Comparison of ENCODE assay signal across 9 cellular contexts in the genomic region with DNA sequence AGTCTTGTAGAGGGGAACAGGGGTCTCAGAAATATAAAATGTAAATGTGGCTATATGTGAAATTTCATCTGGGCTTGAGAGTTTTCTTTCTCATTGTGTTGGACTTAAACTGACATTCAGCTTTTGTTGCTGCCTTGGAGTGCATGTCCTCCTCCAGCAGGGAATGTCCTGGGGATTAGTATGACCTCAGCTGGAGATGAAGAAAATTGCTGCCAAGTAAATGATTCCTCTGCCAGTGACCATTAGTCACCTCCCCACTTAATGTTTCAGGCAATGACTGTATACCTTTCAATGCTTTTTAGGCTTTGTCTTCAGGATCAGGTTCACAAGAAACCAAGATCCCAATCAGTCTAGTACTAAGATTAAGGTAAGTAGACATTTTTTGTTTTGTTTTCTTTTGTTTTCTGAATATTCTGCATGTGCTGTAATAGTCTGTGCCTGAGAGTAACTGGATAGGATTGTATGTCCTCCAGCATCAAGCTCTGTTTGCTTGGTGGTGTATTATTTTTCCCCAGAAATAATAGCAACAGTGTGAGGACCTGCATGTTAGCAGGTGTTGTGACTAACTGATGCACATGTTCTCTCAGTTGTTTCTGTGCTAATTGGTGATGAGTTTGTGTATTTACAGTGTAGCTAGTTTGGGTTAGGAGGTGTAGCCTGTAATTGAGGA. TPM values are rescaled to one million over a fixed set of nuclear protein-coding genes. Genes with fewer than 3 reads are reported as not detected.
A peak's percentile ranks its signal among the peaks of the same experiment; 100 is the strongest.
DNase-seq lines count a peak whose midpoint lies in the region; ATAC-seq and TF ChIP-seq lines count a peak whose summit lies in the region.
"Had no signal": no experiment of that assay in that cellular context is flagged by ENCODE, and none has a peak within 500 bp of the region (broad histone marks: within the 10 kb centered on the region; RNA-seq: fewer than 3 reads in every experiment).

No MANE protein-coding gene starts in this region.

- CTCF ChIA-PET in activated naive CD4-positive, alpha-beta T cell treated with anti-CD3 and anti-CD28 coated beads for 36 hours (lab: Charles Lee) = interaction anchor here (1.5 kb wide), 1 partner anchor 130 kb away, joined by 5 read pairs; no protein-coding TSS in a partner anchor

- H3K9me3 ChIP-seq in CD4-positive, CD25-positive, alpha-beta regulatory T cell (ENCODE audit: control insufficient read depth in 2 of 2, low read length in 2 of 2) = no peaks in the 10 kb centered on the region
- H3K9me3 ChIP-seq in mesenchymal stem cell (ENCODE audit: control insufficient read depth, low read length) (no peaks in the 10 kb centered on the region), neuronal stem cell (replicated peaks in 1 of 2; ENCODE audit: control insufficient read depth in 2 of 2, insufficient read depth in 1 of 2, low read depth in 1 of 2, low read length in 2 of 2) (no peaks in the 10 kb centered on the region)

- no peak overlapping the region for H3K27ac ChIP-seq in CD4-positive, CD25-positive, alpha-beta regulatory T cell (ENCODE audit: insufficient read depth, low read length, poor library complexity, severe bottlenecking)
- peak overlapping the region; percentile 49 for H3K27ac ChIP-seq in mesenchymal stem cell (ENCODE audit: low read length, poor library complexity, severe bottlenecking)
- no peak overlapping the region for H3K27ac ChIP-seq in neuronal stem cell (replicated peaks; ENCODE audit: low read length)

- intact Hi-C loops in activated naive CD4-positive, alpha-beta T cell treated with anti-CD3 and anti-CD28 coated beads for 36 hours (cut with micrococcal nuclease) = no loop called here

- no peaks in the 10 kb centered on the region for H3K9me3 Mint-ChIP-seq in CD4-positive, CD25-positive, alpha-beta regulatory T cell
- no peaks in the 10 kb centered on the region for H3K9me3 Mint-ChIP-seq in activated naive CD4-positive, alpha-beta T cell treated with anti-CD3 and anti-CD28 coated beads for 36 hours
- H3K9me3 Mint-ChIP-seq: nephron progenitor cell had no signal

- peak overlapping the region; percentile 4 for H2BK5ac ChIP-seq in mesenchymal stem cell (ENCODE audit: low read depth, low read length, poor library complexity, severe bottlenecking)
- no peak overlapping the region for H2BK5ac ChIP-seq in neuronal stem cell (ENCODE audit: low read length)

- H3K4me3 ChIP-seq in CD4-positive, CD25-positive, alpha-beta regulatory T cell (ENCODE audit: low read depth, low read length) = no peak overlapping the region
- no peak overlapping the region for H3K4me3 ChIP-seq in mesenchymal stem cell (ENCODE audit: insufficient read depth in 1 of 2, low read depth in 1 of 2, low read length in 2 of 2)
- no peak overlapping the region for H3K4me3 ChIP-seq in neuronal stem cell (ENCODE audit: low read length in 2 of 2)

- H3K14ac ChIP-seq in mesenchymal stem cell (ENCODE audit: low read length in 2 of 2) (no peak overlapping the region), neuronal stem cell (ENCODE audit: low read length) (no peak overlapping the region)

- H2AFZ ChIP-seq in mesenchymal stem cell (ENCODE audit: low read depth, low read length) (no peak overlapping the region), neuronal stem cell (ENCODE audit: low read length) (no peak overlapping the region)

- ATAC-seq in CD4-positive, CD25-positive, alpha-beta regulatory T cell (ENCODE audit: low read depth in 2 of 2) = no peak

- H3K4ac ChIP-seq in mesenchymal stem cell (ENCODE audit: low read depth in 1 of 2, low read length in 2 of 2) (no peak overlapping the region), neuronal stem cell (ENCODE audit: low read length) (no peak overlapping the region)

- H4K8ac ChIP-seq in mesenchymal stem cell (ENCODE audit: low read length) (no peak overlapping the region), neuronal stem cell (ENCODE audit: low read depth, low read length) (no peak overlapping the region)

- TF ChIP-seq CTCF in GM20000 (IDR thresholded peaks at IDR 0.05; ENCODE audit: extremely low read depth, missing control alignments) = no peak

- H2BK12ac ChIP-seq in mesenchymal stem cell (ENCODE audit: low read length in 2 of 2) (no peak overlapping the region), neuronal stem cell (ENCODE audit: low read length) (no peak overlapping the region)

- H2BK15ac ChIP-seq in mesenchymal stem cell (ENCODE audit: low read depth, poor library complexity, severe bottlenecking) = no peak overlapping the region
- no peak overlapping the region for H2BK15ac ChIP-seq in neuronal stem cell (ENCODE audit: low read length)

- H2BK120ac ChIP-seq in mesenchymal stem cell (ENCODE audit: low read depth, low read length) (no peak overlapping the region), neuronal stem cell (ENCODE audit: low read depth, low read length) (no peak overlapping the region)

- H3K9ac ChIP-seq in mesenchymal stem cell (ENCODE audit: low read length) (peak overlapping the region; percentile 28), neuronal stem cell (ENCODE audit: low read depth, low read length, poor library complexity) (no peak overlapping the region)

- H3K4me2 ChIP-seq in mesenchymal stem cell (ENCODE audit: low read length, poor library complexity, severe bottlenecking) = no peak overlapping the region
- no peak overlapping the region for H3K4me2 ChIP-seq in neuronal stem cell (ENCODE audit: insufficient read depth, low read length, poor library complexity, severe bottlenecking)

- H4K91ac ChIP-seq in mesenchymal stem cell (ENCODE audit: low read length) (no peak overlapping the region), neuronal stem cell (ENCODE audit: low read depth, low read length, poor library complexity) (no peak overlapping the region)

- H3K4me3 Mint-ChIP-seq in CD4-positive, CD25-positive, alpha-beta regulatory T cell = no peak overlapping the region
- H3K4me3 Mint-ChIP-seq in activated naive CD4-positive, alpha-beta T cell treated with anti-CD3 and anti-CD28 coated beads for 36 hours = no peak overlapping the region
- H3K4me3 Mint-ChIP-seq: nephron progenitor cell had no signal

- H3K27me3 Mint-ChIP-seq in CD4-positive, CD25-positive, alpha-beta regulatory T cell = no peaks in the 10 kb centered on the region
- no peaks in the 10 kb centered on the region for H3K27me3 Mint-ChIP-seq in activated naive CD4-positive, alpha-beta T cell treated with anti-CD3 and anti-CD28 coated beads for 36 hours (ENCODE audit: low read depth)

- H3K23ac ChIP-seq in mesenchymal stem cell (ENCODE audit: low read length in 2 of 2) = no peak overlapping the region
- no peak overlapping the region for H3K23ac ChIP-seq in neuronal stem cell (ENCODE audit: low read depth, low read length, poor library complexity)

- H3K36me3 Mint-ChIP-seq in CD4-positive, CD25-positive, alpha-beta regulatory T cell = peaks cover 56% of the 10 kb centered on the region
- peaks cover 40% of the 10 kb centered on the region for H3K36me3 Mint-ChIP-seq in activated naive CD4-positive, alpha-beta T cell treated with anti-CD3 and anti-CD28 coated beads for 36 hours (ENCODE audit: low read depth)

- H3K27me3 ChIP-seq in CD4-positive, CD25-positive, alpha-beta regulatory T cell (ENCODE audit: control insufficient read depth, insufficient read depth, low read length) = no peaks in the 10 kb centered on the region
- no peaks in the 10 kb centered on the region for H3K27me3 ChIP-seq in mesenchymal stem cell (ENCODE audit: control insufficient read depth in 1 of 2, insufficient read depth in 1 of 2, low read length in 2 of 2)
- no peaks in the 10 kb centered on the region for H3K27me3 ChIP-seq in neuronal stem cell (ENCODE audit: control insufficient read depth in 3 of 3, insufficient read depth in 3 of 3, low read depth in 1 of 3, low read length in 3 of 3)

- H3K79me1 ChIP-seq in mesenchymal stem cell (replicated peaks; ENCODE audit: low read length, poor library complexity, severe bottlenecking) = peaks cover 23% of the 10 kb centered on the region
- no peaks in the 10 kb centered on the region for H3K79me1 ChIP-seq in neuronal stem cell (ENCODE audit: low read depth, low read length)

- no peak overlapping the region for H2AK5ac ChIP-seq in mesenchymal stem cell (ENCODE audit: low read length, severe bottlenecking)
- no peak overlapping the region for H2AK5ac ChIP-seq in neuronal stem cell (ENCODE audit: low read depth, low read length)

- DNase-seq in CD4-positive, CD25-positive, alpha-beta regulatory T cell = no peak
- DNase-seq in NCI-H2196 treated with DMSO at 0.1 percent for 48 hours (lab: John Stamatoyannopoulos, UW; ENCODE audit: unreplicated experiment) (peak; percentile 12), dedifferentiated amniotic fluid mesenchymal stem cell (ENCODE audit: extremely low spot score) (peak; percentile 88), mesenchymal stem cell (peak; percentile 82), GM20000 (ENCODE audit: low spot score) (no peak), neuronal stem cell (ENCODE audit: low spot score) (no peak), NCI-H1417 treated with DMSO at 0.1 percent for 48 hours (lab: John Stamatoyannopoulos, UW) (no peak)
- no peak for DNase-seq in activated naive CD4-positive, alpha-beta T cell treated with anti-CD3 and anti-CD28 coated beads for 36 hours
- DNase-seq: nephron progenitor cell had no signal

- peaks cover 65% of the 10 kb centered on the region for H3K36me3 ChIP-seq in CD4-positive, CD25-positive, alpha-beta regulatory T cell (ENCODE audit: control insufficient read depth, insufficient read depth, low read length)
- H3K36me3 ChIP-seq in mesenchymal stem cell (ENCODE audit: control insufficient read depth in 1 of 2, insufficient read depth in 2 of 2, low read depth in 1 of 2, low read length in 2 of 2) (peaks cover 9 to 69% of the 10 kb centered on the region in 2 experiments), neuronal stem cell (replicated peaks in 1 of 2; ENCODE audit: control insufficient read depth in 2 of 2, insufficient read depth in 2 of 2, low read length in 2 of 2) (peaks cover 9 to 79% of the 10 kb centered on the region in 2 donors)

- peaks cover 5 to 8% (median 7%) of the 10 kb centered on the region in 4 donors for H3K4me1 Mint-ChIP-seq in CD4-positive, CD25-positive, alpha-beta regulatory T cell
- H3K4me1 Mint-ChIP-seq in activated naive CD4-positive, alpha-beta T cell treated with anti-CD3 and anti-CD28 coated beads for 36 hours (ENCODE audit: low read depth) = no peaks in the 10 kb centered on the region
- H3K4me1 Mint-ChIP-seq: nephron progenitor cell had no signal

- H3K4me1 ChIP-seq in CD4-positive, CD25-positive, alpha-beta regulatory T cell (ENCODE audit: control insufficient read depth, insufficient read depth, low read length, poor library complexity, severe bottlenecking) = peaks cover 3% of the 10 kb centered on the region
- H3K4me1 ChIP-seq in mesenchymal stem cell (ENCODE audit: control insufficient read depth, insufficient read depth, low read depth, low read length) (peaks cover 2% of the 10 kb centered on the region), neuronal stem cell (ENCODE audit: control insufficient read depth in 2 of 2, insufficient read depth in 1 of 2, low read depth in 1 of 2, low read length in 2 of 2) (peaks cover 0 to 3% of the 10 kb centered on the region in 2 donors)

- H3K27ac Mint-ChIP-seq in CD4-positive, CD25-positive, alpha-beta regulatory T cell = peak overlapping the region; percentile 43 to 72 (median 72)
- no peak overlapping the region for H3K27ac Mint-ChIP-seq in activated naive CD4-positive, alpha-beta T cell treated with anti-CD3 and anti-CD28 coated beads for 36 hours
- H3K27ac Mint-ChIP-seq: nephron progenitor cell had no signal

- H3K18ac ChIP-seq in mesenchymal stem cell (ENCODE audit: low read depth in 1 of 2, low read length in 2 of 2) = no peak overlapping the region
- no peak overlapping the region for H3K18ac ChIP-seq in neuronal stem cell (ENCODE audit: low read length)

RNA-seq across cellular contexts. Expression of a gene that starts 18.1 kb away (rescaled TPM):
- total RNA-seq in CD4-positive, CD25-positive, alpha-beta regulatory T cell = 0.76 TPM
- polyA plus RNA-seq in CD4-positive, CD25-positive, alpha-beta regulatory T cell = under 1 TPM in 2 of 4 donors, not detected in 2; 0.22 to 0.40 TPM
- 0.06 TPM for polyA plus RNA-seq in mesenchymal stem cell (2013, experiment 1 of 2)
- 0.05 TPM for polyA plus RNA-seq in mesenchymal stem cell (2013, experiment 2 of 2)
- 0.03 TPM for polyA plus RNA-seq in neuronal stem cell (2013, experiment 1 of 2)
- polyA plus RNA-seq in neuronal stem cell (2013, experiment 2 of 2) = not detected
- not detected for total RNA-seq in activated naive CD4-positive, alpha-beta T cell treated with anti-CD3 and anti-CD28 coated beads for 36 hours

RNA-seq across cellular contexts. Expression of a gene that starts 34.6 kb away (rescaled TPM):
- total RNA-seq in CD4-positive, CD25-positive, alpha-beta regulatory T cell = not detected
- not detected for polyA plus RNA-seq in CD4-positive, CD25-positive, alpha-beta regulatory T cell
- not detected for polyA plus RNA-seq in mesenchymal stem cell (2013, experiment 1 of 2)
- 0.03 TPM for polyA plus RNA-seq in mesenchymal stem cell (2013, experiment 2 of 2)
- 0.03 TPM for polyA plus RNA-seq in neuronal stem cell (2013, experiment 1 of 2)
- polyA plus RNA-seq in neuronal stem cell (2013, experiment 2 of 2) = not detected
- total RNA-seq in activated naive CD4-positive, alpha-beta T cell treated with anti-CD3 and anti-CD28 coated beads for 36 hours = not detected

Comparison
In these comparisons a context has a peak if more than half of its experiments do, and no peak if none do; other contexts are left out.
1. DNase-seq: peak in NCI-H2196 treated with DMSO at 0.1 percent for 48 hours (single experiment), dedifferentiated amniotic fluid mesenchymal stem cell (single experiment) and mesenchymal stem cell (single experiment); none in CD4-positive, CD25-positive, alpha-beta regulatory T cell (0 of 3), GM20000 (single experiment), neuronal stem cell (single experiment), activated naive CD4-positive, alpha-beta T cell treated with anti-CD3 and anti-CD28 coated beads for 36 hours (single experiment) and NCI-H1417 treated with DMSO at 0.1 percent for 48 hours (single experiment).